ENCODE assay signal across 22 cellular contexts in genomic region chrX:118718737-118719136, GRCh38. TPM values are rescaled to one million over a fixed set of nuclear protein-coding genes. Genes with fewer than 3 reads are reported as not detected.
DNase-seq lines count a peak whose midpoint lies in the region; ATAC-seq and TF ChIP-seq lines count a peak whose summit lies in the region.
"Had no signal": no experiment of that assay in that cellular context is flagged by ENCODE, and none has a peak within 500 bp of the region (broad histone marks: within the 10 kb centered on the region; RNA-seq: fewer than 3 reads in every experiment).

No MANE protein-coding gene starts in this region.

- H3K4me3 ChIP-seq in right atrium auricular region (no peak overlapping the region), left lung (no peak overlapping the region), upper lobe of left lung (no peak overlapping the region)
- H3K4me3 ChIP-seq: A549, GM23248, pancreas, SJCRH30, smooth muscle cell had no signal

- no peaks in the 10 kb centered on the region for H3K36me3 ChIP-seq in right atrium auricular region
- no peaks in the 10 kb centered on the region for H3K36me3 ChIP-seq in left lung
- H3K36me3 ChIP-seq in upper lobe of left lung: no peaks in the 10 kb centered on the region
- H3K36me3 ChIP-seq: pancreas, SJCRH30 had no signal

- no peak for TF ChIP-seq POLR2A in upper lobe of left lung (IDR thresholded peaks at IDR 0.05)

- no peak for TF ChIP-seq EP300 in upper lobe of left lung (IDR thresholded peaks at IDR 0.05)

- ATAC-seq in Right ventricle myocardium superior (ENCODE audit: poor library complexity) (peak; percentile 34), left lung (peak; percentile 50), upper lobe of left lung (ENCODE audit: low FRiP score in 2 of 2) (peak; percentile 53 to 83), GM21529 (IDR thresholded peaks at IDR 0.05; ENCODE audit: unreplicated experiment) (no peak)
- ATAC-seq: A549 had no signal

- WGBS in upper lobe of left lung, 2 donors: 46 to 69% methylated on average over 1 to 2 of the region's 2 CpGs

- no peak for TF ChIP-seq CTCF in right atrium auricular region (IDR thresholded peaks at IDR 0.05)
- no peak for TF ChIP-seq CTCF in left lung (IDR thresholded peaks at IDR 0.05)
- TF ChIP-seq CTCF in upper lobe of left lung (IDR thresholded peaks at IDR 0.05): no peak
- TF ChIP-seq CTCF in GM20000 (IDR thresholded peaks at IDR 0.05; ENCODE audit: extremely low read depth, missing control alignments): no peak

- H3K27me3 ChIP-seq in right atrium auricular region: no peaks in the 10 kb centered on the region
- no peaks in the 10 kb centered on the region for H3K27me3 ChIP-seq in left lung
- no peaks in the 10 kb centered on the region for H3K27me3 ChIP-seq in upper lobe of left lung
- H3K27me3 ChIP-seq: pancreas, SJCRH30 had no signal

- intact Hi-C loops in Right ventricle myocardium superior (cut with DNase I): no loop called here
- intact Hi-C loops in left lung (cut with DNase I): no loop called here

- H3K27ac ChIP-seq in right atrium auricular region (no peak overlapping the region), left lung (peak overlapping the region; percentile 13 to 89), upper lobe of left lung (peak overlapping the region; percentile 48 to 79 (median 74))
- H3K27ac ChIP-seq: A549, GM23248, pancreas, SJCRH30 had no signal

- H3K9me3 ChIP-seq in right atrium auricular region (no peaks in the 10 kb centered on the region), left lung (no peaks in the 10 kb centered on the region), upper lobe of left lung (no peaks in the 10 kb centered on the region)
- H3K9me3 ChIP-seq: A549, pancreas, SJCRH30 had no signal

- H3K4me1 ChIP-seq in right atrium auricular region (no peaks in the 10 kb centered on the region), left lung (peaks cover 0 to 7% of the 10 kb centered on the region in 2 donors), upper lobe of left lung (no peaks in the 10 kb centered on the region)
- H3K4me1 ChIP-seq: A549, pancreas, SJCRH30 had no signal

- DNase-seq in Right ventricle myocardium superior (no peak), right atrium auricular region (ENCODE audit: low spot score) (no peak), NOMO-1 treated with dmso at 0.1 percent for 144 hours (lab: John Stamatoyannopoulos, UW; ENCODE audit: unreplicated experiment) (peak; percentile 95), left lung (no peak), upper lobe of left lung (no peak), NCI-H526 treated with DMSO at 0.1 percent for 48 hours (lab: John Stamatoyannopoulos, UW) (no peak), GM20000 (ENCODE audit: low spot score) (no peak)
- DNase-seq: activated CD4-positive, alpha-beta T cell treated with anti-CD3 and anti-CD28 coated beads for 4 hours; activated naive CD4-positive, alpha-beta T cell treated with anti-CD3 and anti-CD28 coated beads, Interleukin-2, amount 10 ng/mL, durations not matched to agents 7 days and 5 days; erythroblast; GM23248; islet precursor cell; KG1; NCI-H1436; NCI-H2227 treated with DMSO at 0.1 percent for 48 hours; NK-92 treated with Interleukin-12 subunit alpha and Interleukin-12 subunit beta, amount 100 ng/mL, for 24 hours; pancreas; SJCRH30; stimulated activated naive CD4-positive, alpha-beta T cell had no signal

RNA-seq across cellular contexts. Expression of gene IL13RA1, which starts 8.7 kb away (rescaled TPM):
- 16.8 TPM for total RNA-seq in Right ventricle myocardium superior
- total RNA-seq in right atrium auricular region: 10 to 100 TPM; 14.5 to 29.8 TPM
- 10 to 100 TPM; 77.8 to 87.3 TPM for total RNA-seq in left lung
- total RNA-seq in upper lobe of left lung: 10 to 100 TPM; 22.4 to 83.3 (median 67.0) TPM

Comparison
In these comparisons a context has a peak if more than half of its experiments do, and no peak if none do; other contexts are left out.
1. H3K27ac ChIP-seq: peak in left lung (2 of 2) and upper lobe of left lung (4 of 4); none in right atrium auricular region (0 of 2).